Comparison of ENCODE assay signal across 17 cellular contexts in genomic region chr15:67724679-67725365, GRCh38.
A peak's percentile ranks its signal among the peaks of the same experiment; 100 is the strongest.
DNase-seq lines count a peak whose midpoint lies in the region; ATAC-seq and TF ChIP-seq lines count a peak whose summit lies in the region.
"Had no signal": no experiment of that assay in that cellular context is flagged by ENCODE, and none has a peak within 500 bp of the region (broad histone marks: within the 10 kb centered on the region; RNA-seq: fewer than 3 reads in every experiment).

No MANE protein-coding gene starts in this region.

- ATAC-seq in Right ventricle myocardium inferior (peak; percentile 57), DND-41 (ENCODE audit: insufficient read depth, low read depth) (peak; percentile 42; the same call in 1 of the 3 replicates), GM19035 (IDR thresholded peaks at IDR 0.05; ENCODE audit: unreplicated experiment) (no peak)
- peak; percentile 46 for ATAC-seq in naive thymus-derived CD4-positive, alpha-beta T cell
- ATAC-seq: GM12878 had no signal

- no peaks in the 10 kb centered on the region for H4K20me1 ChIP-seq in DND-41 (ENCODE audit: insufficient read depth, low read length)

- no peaks in the 10 kb centered on the region for H3K79me2 ChIP-seq in DND-41 (ENCODE audit: insufficient read depth, low read length)

- peak overlapping the region in 1 of 9 donors; percentile 1 for H3K27ac Mint-ChIP-seq in naive thymus-derived CD4-positive, alpha-beta T cell
- no peak overlapping the region for H3K27ac Mint-ChIP-seq in chondrocyte (ENCODE audit: unreplicated experiment)
- H3K27ac Mint-ChIP-seq: T-helper 2 cell treated with Interferon-gamma antibody and Interleukin-4, amounts not matched to agents 5 μg/mL and 100 μg/mL, for 36 hours had no signal

- H3K9me3 ChIP-seq in left ventricle myocardium inferior (replicated peaks) (no peaks in the 10 kb centered on the region), DND-41 (ENCODE audit: insufficient read depth, low read length, severe bottlenecking) (no peaks in the 10 kb centered on the region)
- no peaks in the 10 kb centered on the region for H3K9me3 ChIP-seq in naive thymus-derived CD4-positive, alpha-beta T cell (ENCODE audit: control insufficient read depth in 2 of 3, low read length in 3 of 3)
- H3K9me3 ChIP-seq: SJSA1 had no signal

- POLR2A ChIA-PET in naive thymus-derived CD4-positive, alpha-beta T cell (lab: Charles Lee), result interaction anchor here (0.7 kb wide), 1 partner anchor 122 kb away, joined by 4 read pairs; no protein-coding TSS in a partner anchor

- H3K27ac ChIP-seq in left ventricle myocardium inferior (replicated peaks) (no peak overlapping the region), DND-41 (ENCODE audit: low read length) (no peak overlapping the region)
- no peak overlapping the region for H3K27ac ChIP-seq in naive thymus-derived CD4-positive, alpha-beta T cell (ENCODE audit: low read depth, low read length)
- H3K27ac ChIP-seq: SJSA1 had no signal

- TF ChIP-seq CTCF in left ventricle myocardium inferior (IDR thresholded peaks at IDR 0.05; ENCODE audit: borderline replicate concordance) (no peak), DND-41 (IDR thresholded peaks at IDR 0.05; ENCODE audit: borderline replicate concordance, extremely low read depth, low read length, poor library complexity, severe bottlenecking) (no peak), chondrocyte (IDR thresholded peaks at IDR 0.05) (no peak)

- H3K9me3 Mint-ChIP-seq in naive thymus-derived CD4-positive, alpha-beta T cell, result no peaks in the 10 kb centered on the region
- no peaks in the 10 kb centered on the region for H3K9me3 Mint-ChIP-seq in chondrocyte (ENCODE audit: low read depth)
- H3K9me3 Mint-ChIP-seq: T-helper 2 cell treated with Interferon-gamma antibody and Interleukin-4, amounts not matched to agents 5 μg/mL and 100 μg/mL, for 36 hours had no signal

- H3K36me3 ChIP-seq in left ventricle myocardium inferior (no peaks in the 10 kb centered on the region), DND-41 (ENCODE audit: insufficient read depth, low read length) (no peaks in the 10 kb centered on the region)
- no peaks in the 10 kb centered on the region for H3K36me3 ChIP-seq in naive thymus-derived CD4-positive, alpha-beta T cell (ENCODE audit: control insufficient read depth in 2 of 3, insufficient read depth in 3 of 3, low read length in 3 of 3)
- H3K36me3 ChIP-seq: SJSA1 had no signal

- H3K36me3 Mint-ChIP-seq in naive thymus-derived CD4-positive, alpha-beta T cell, result peaks cover 0 to 9% (median 4%) of the 10 kb centered on the region in 5 donors
- H3K36me3 Mint-ChIP-seq in chondrocyte (ENCODE audit: low read depth), result no peaks in the 10 kb centered on the region

- H3K27me3 Mint-ChIP-seq in naive thymus-derived CD4-positive, alpha-beta T cell, result no peaks in the 10 kb centered on the region
- H3K27me3 Mint-ChIP-seq in chondrocyte (ENCODE audit: low read depth), result no peaks in the 10 kb centered on the region

- peaks cover 2 to 28% (median 17%) of the 10 kb centered on the region in 7 donors for H3K4me1 Mint-ChIP-seq in naive thymus-derived CD4-positive, alpha-beta T cell
- H3K4me1 Mint-ChIP-seq in chondrocyte (ENCODE audit: low read depth), result no peaks in the 10 kb centered on the region

- H3K4me3 ChIP-seq in left ventricle myocardium inferior, result no peak overlapping the region
- no peak overlapping the region for H3K4me3 ChIP-seq in DND-41 (ENCODE audit: low read depth in 1 of 2, low read length in 2 of 2)
- no peak overlapping the region for H3K4me3 ChIP-seq in naive thymus-derived CD4-positive, alpha-beta T cell (ENCODE audit: low read length)
- H3K4me3 ChIP-seq: GM12878, SJSA1 had no signal

- H3K4me1 ChIP-seq in left ventricle myocardium inferior, result peaks cover 9% of the 10 kb centered on the region
- no peaks in the 10 kb centered on the region for H3K4me1 ChIP-seq in DND-41 (ENCODE audit: insufficient read depth, low read length)
- H3K4me1 ChIP-seq in naive thymus-derived CD4-positive, alpha-beta T cell (ENCODE audit: control insufficient read depth in 2 of 2, insufficient read depth in 2 of 2, low read length in 2 of 2), result peaks cover 0 to 3% of the 10 kb centered on the region in 2 donors
- H3K4me1 ChIP-seq: SJSA1 had no signal

- CTCF ChIA-PET in naive thymus-derived CD4-positive, alpha-beta T cell (lab: Charles Lee), result no interaction called here

- intact Hi-C loops in Right ventricle myocardium inferior (cut with DNase I), result no loop called here
- intact Hi-C loops in left ventricle myocardium inferior (cut with micrococcal nuclease), result no loop called here
- intact Hi-C loops in naive thymus-derived CD4-positive, alpha-beta T cell (cut with micrococcal nuclease), result loop anchor here in 1 of 2 donors (5.0 kb wide), 1 partner anchor 32 kb away; no protein-coding TSS in a partner anchor

- H3K27me3 ChIP-seq in left ventricle myocardium inferior (ENCODE audit: low read depth) (no peaks in the 10 kb centered on the region), DND-41 (ENCODE audit: insufficient read depth, low read length, poor library complexity) (no peaks in the 10 kb centered on the region)
- H3K27me3 ChIP-seq in naive thymus-derived CD4-positive, alpha-beta T cell (ENCODE audit: control insufficient read depth in 2 of 2, insufficient read depth in 2 of 2, low read length in 2 of 2), result no peaks in the 10 kb centered on the region
- H3K27me3 ChIP-seq: SJSA1 had no signal

- no peak overlapping the region for H3K4me3 Mint-ChIP-seq in naive thymus-derived CD4-positive, alpha-beta T cell
- no peak overlapping the region for H3K4me3 Mint-ChIP-seq in chondrocyte (ENCODE audit: unreplicated experiment)
- H3K4me3 Mint-ChIP-seq: T-helper 2 cell treated with Interferon-gamma antibody and Interleukin-4, amounts not matched to agents 5 μg/mL and 100 μg/mL, for 36 hours had no signal

- DNase-seq in Right ventricle myocardium inferior (ENCODE audit: missing footprints), result no peak
- no peak for DNase-seq in left ventricle myocardium inferior
- no peak for DNase-seq in DND-41
- DNase-seq in SHP77 (lab: John Stamatoyannopoulos, UW), result peak; percentile 47 to 74
- DNase-seq in naive thymus-derived CD4-positive, alpha-beta T cell, result peak in 1 of 9 donors; percentile 25
- DNase-seq in NCI-H1105 (lab: John Stamatoyannopoulos, UW), result no peak
- no peak for DNase-seq in chondrocyte (ENCODE audit: low spot score)
- DNase-seq: Calu3, GDM1, GOT3, NCI-H1436 treated with DMSO at 0.1 percent for 48 hours, NCI-H446 treated with DMSO at 0.1 percent for 48 hours, NCI-H82 had no signal

- H3K9ac ChIP-seq in DND-41 (ENCODE audit: low read depth, low read length), result no peak overlapping the region

- no peak overlapping the region for H3K4me2 ChIP-seq in DND-41 (ENCODE audit: insufficient read depth, low read length)

- H2AFZ ChIP-seq in DND-41 (ENCODE audit: low read depth, low read length), result no peak overlapping the region

Comparison
In these comparisons a context has a peak if more than half of its experiments do, and no peak if none do; other contexts are left out.
1. DNase-seq: peak in SHP77 (2 of 2); none in Right ventricle myocardium inferior (single experiment), left ventricle myocardium inferior (single experiment), DND-41 (single experiment), NCI-H1105 (single experiment) and chondrocyte (single experiment).